Comparison of ENCODE assay signal across 8 cellular contexts in the genomic region with DNA sequence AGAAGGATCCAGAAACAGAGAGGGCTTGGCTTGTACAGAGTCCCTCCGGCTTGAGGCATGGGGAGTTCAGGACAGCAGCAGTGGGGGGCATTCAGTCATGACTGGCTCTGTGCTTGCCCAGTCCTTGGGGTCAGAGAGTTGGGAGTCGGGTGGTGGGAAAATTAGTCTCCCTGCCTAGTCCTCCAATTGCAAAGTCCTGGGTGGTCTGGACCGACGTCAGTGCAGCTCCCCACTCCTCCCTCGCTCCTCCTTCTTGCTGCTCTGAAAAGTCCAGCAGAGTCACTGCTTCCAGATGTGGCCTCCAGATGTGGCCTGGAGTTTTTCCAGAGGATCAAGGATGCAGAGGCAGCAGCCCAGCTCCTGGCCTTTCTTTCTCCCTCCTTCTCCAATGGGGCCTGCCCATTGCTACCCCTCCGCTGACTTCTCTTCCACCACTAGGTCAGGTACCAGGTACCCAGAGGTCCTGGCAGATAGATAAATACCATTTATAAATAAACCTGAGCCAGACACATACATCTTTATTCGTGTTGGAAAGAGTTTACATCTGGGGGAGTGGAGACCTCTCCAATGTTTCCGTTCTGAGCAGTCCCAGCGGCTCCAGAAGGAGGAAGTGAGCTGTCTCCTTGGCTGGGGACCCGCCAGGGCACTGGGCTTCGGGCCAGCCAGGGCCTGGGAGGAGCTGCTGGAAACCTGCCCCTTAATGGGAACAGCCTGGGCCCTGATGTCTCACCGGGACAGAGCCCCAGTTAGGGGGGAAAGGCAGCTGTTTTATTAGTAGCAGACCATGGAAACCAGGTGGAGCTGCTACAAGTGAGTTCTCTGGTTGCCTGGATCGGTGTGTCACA. TPM values are rescaled to one million over a fixed set of nuclear protein-coding genes. Genes with fewer than 3 reads are reported as not detected.
DNase-seq lines count a peak whose midpoint lies in the region; TF ChIP-seq lines count a peak whose summit lies in the region.

No MANE protein-coding gene starts in this region.

- peak overlapping the region; percentile 49 for H3K4me2 ChIP-seq in osteoblast (ENCODE audit: insufficient read depth, low read length)

- no peaks in the 10 kb centered on the region for H3K79me2 ChIP-seq in osteoblast (ENCODE audit: insufficient read depth, low read length)

- no peaks in the 10 kb centered on the region for H3K27me3 ChIP-seq in osteoblast (ENCODE audit: insufficient read depth, low read length)

- peak overlapping the region; percentile 56 for H2AFZ ChIP-seq in osteoblast (ENCODE audit: low read length)

- TF ChIP-seq CTCF in fibroblast of villous mesenchyme (IDR thresholded peaks at IDR 0.05; ENCODE audit: insufficient read depth, low read depth, low read length) (no peak), osteoblast (IDR thresholded peaks at IDR 0.05; ENCODE audit: extremely low read depth, low read depth, low read length) (no peak)

- H3K27ac ChIP-seq in SK-N-MC (peak overlapping the region; percentile 73), osteoblast (ENCODE audit: low read depth, low read length) (peak overlapping the region; percentile 68)

- peaks cover 57% of the 10 kb centered on the region for H3K4me1 ChIP-seq in osteoblast (ENCODE audit: insufficient read depth, low read length)

- H3K9ac ChIP-seq in SK-N-MC (ENCODE audit: insufficient read length), result peak overlapping the region; percentile 19

- CTCF ChIA-PET in HEK293T (lab: Yijun Ruan, JAX), result interaction anchor here (0.7 kb wide), 1 partner anchor 15 kb away, joined by 3 read pairs; no protein-coding TSS in a partner anchor

- H3K9me3 ChIP-seq in SK-N-MC (ENCODE audit: low read depth, low read length) (no peaks in the 10 kb centered on the region), osteoblast (ENCODE audit: low read depth, low read length) (no peaks in the 10 kb centered on the region)

- POLR2A ChIA-PET in HEK293T (lab: Yijun Ruan, JAX), result no interaction called here

- DNase-seq in DMS79 treated with DMSO at 0.1 percent for 48 hours (lab: John Stamatoyannopoulos, UW) (peak; percentile 3), DMS79 (lab: John Stamatoyannopoulos, UW) (no peak), SK-N-MC (ENCODE audit: low read depth, low spot score) (no peak), fibroblast of villous mesenchyme (ENCODE audit: low read depth) (peak; percentile 95), osteoblast (ENCODE audit: insufficient read length, low spot score, missing footprints) (peak; percentile 80), NCI-H345 treated with DMSO at 0.1 percent for 48 hours (lab: John Stamatoyannopoulos, UW; ENCODE audit: unreplicated experiment) (no peak), NCI-H1930 (lab: John Stamatoyannopoulos, UW) (no peak), HEK293T (ENCODE audit: extremely low spot score) (no peak)

- no peaks in the 10 kb centered on the region for H4K20me1 ChIP-seq in osteoblast (ENCODE audit: insufficient read depth, low read length)

- H3K36me3 ChIP-seq in SK-N-MC (ENCODE audit: insufficient read depth, low read length) (no peaks in the 10 kb centered on the region), osteoblast (ENCODE audit: insufficient read depth, low read length) (no peaks in the 10 kb centered on the region)

- H3K4me3 ChIP-seq in SK-N-MC, result peak overlapping the region; percentile 25
- no peak overlapping the region for H3K4me3 ChIP-seq in fibroblast of villous mesenchyme (ENCODE audit: low read depth, low read length)
- H3K4me3 ChIP-seq in osteoblast (ENCODE audit: insufficient read depth, low read length), result no peak overlapping the region

TF ChIP-seq in HEK293T, 16 proteins besides CTCF, POLR2A, EP300 and RAD21:
- TF ChIP-seq BHLHE40 (IDR thresholded peaks at IDR 0.05; ENCODE audit: borderline replicate concordance), result no peak
- no peak for TF ChIP-seq ARNT (IDR thresholded peaks at IDR 0.05)
- no peak for TF ChIP-seq ELF4 (IDR thresholded peaks at IDR 0.05)
- TF ChIP-seq SP1 (IDR thresholded peaks at IDR 0.05), result no peak
- TF ChIP-seq, protein P1, sequence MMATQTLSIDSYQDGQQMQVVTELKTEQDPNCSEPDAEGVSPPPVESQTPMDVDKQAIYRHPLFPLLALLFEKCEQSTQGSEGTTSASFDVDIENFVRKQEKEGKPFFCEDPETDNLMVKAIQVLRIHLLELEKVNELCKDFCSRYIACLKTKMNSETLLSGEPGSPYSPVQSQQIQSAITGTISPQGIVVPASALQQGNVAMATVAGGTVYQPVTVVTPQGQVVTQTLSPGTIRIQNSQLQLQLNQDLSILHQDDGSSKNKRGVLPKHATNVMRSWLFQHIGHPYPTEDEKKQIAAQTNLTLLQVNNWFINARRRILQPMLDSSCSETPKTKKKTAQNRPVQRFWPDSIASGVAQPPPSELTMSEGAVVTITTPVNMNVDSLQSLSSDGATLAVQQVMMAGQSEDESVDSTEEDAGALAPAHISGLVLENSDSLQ (IDR thresholded peaks at IDR 0.05), result no peak
- TF ChIP-seq HDGF (IDR thresholded peaks at IDR 0.05; ENCODE audit: borderline replicate concordance), result no peak
TF ChIP-seq in HEK293T: peak in this region for 0.

RNA-seq across cellular contexts. Expression of gene RNF24, which starts 49.0 kb away (rescaled TPM):
- total RNA-seq in fibroblast of villous mesenchyme, result 15.5 TPM in 2 replicates
- total RNA-seq in osteoblast, result 22.4 and 25.6 TPM in 2 replicates

Comparison
In these comparisons a context has a peak if more than half of its experiments do, and no peak if none do; other contexts are left out.
1. DNase-seq: peak in DMS79 treated with DMSO at 0.1 percent for 48 hours (single experiment), fibroblast of villous mesenchyme (single experiment) and osteoblast (single experiment); none in DMS79 (single experiment), SK-N-MC (single experiment), NCI-H345 treated with DMSO at 0.1 percent for 48 hours (single experiment), NCI-H1930 (0 of 2) and HEK293T (single experiment).